ENCODE assay signal across 1 cellular context in genomic region chr20:43910564-43910963, GRCh38.
TF ChIP-seq lines count a peak whose summit lies in the region.

No MANE protein-coding gene starts in this region.

TF ChIP-seq in IMR-90, 13 proteins besides CTCF, POLR2A, EP300 and RAD21:
- TF ChIP-seq MAZ (IDR thresholded peaks at IDR 0.05; ENCODE audit: borderline replicate concordance, low read depth, low read length) (no peak), USF2 (IDR thresholded peaks at IDR 0.05; ENCODE audit: low read depth, low read length) (no peak), NFE2L2 (IDR thresholded peaks at IDR 0.05; ENCODE audit: low read depth, low read length) (no peak), CEBPB (IDR thresholded peaks at IDR 0.05; ENCODE audit: low read depth, low read length) (no peak), MXI1 (IDR thresholded peaks at IDR 0.05; ENCODE audit: borderline replicate concordance, low read depth, low read length) (no peak), RFX5 (IDR thresholded peaks at IDR 0.05; ENCODE audit: low read depth, low read length) (no peak), MAFK (IDR thresholded peaks at IDR 0.05; ENCODE audit: low read depth, low read length) (no peak), BHLHE40 (IDR thresholded peaks at IDR 0.05; ENCODE audit: low read depth, low read length) (no peak), CHD1 (IDR thresholded peaks at IDR 0.05; ENCODE audit: low read depth, low read length) (no peak), SMC3 (IDR thresholded peaks at IDR 0.05; ENCODE audit: low read depth, low read length) (no peak), ELK1 (IDR thresholded peaks at IDR 0.05; ENCODE audit: borderline replicate concordance, low read depth, low read length) (no peak), RCOR1 (IDR thresholded peaks at IDR 0.05; ENCODE audit: insufficient replicate concordance, low read length) (no peak)
